22 cellular contexts compared by ENCODE assay signal in the genomic region with DNA sequence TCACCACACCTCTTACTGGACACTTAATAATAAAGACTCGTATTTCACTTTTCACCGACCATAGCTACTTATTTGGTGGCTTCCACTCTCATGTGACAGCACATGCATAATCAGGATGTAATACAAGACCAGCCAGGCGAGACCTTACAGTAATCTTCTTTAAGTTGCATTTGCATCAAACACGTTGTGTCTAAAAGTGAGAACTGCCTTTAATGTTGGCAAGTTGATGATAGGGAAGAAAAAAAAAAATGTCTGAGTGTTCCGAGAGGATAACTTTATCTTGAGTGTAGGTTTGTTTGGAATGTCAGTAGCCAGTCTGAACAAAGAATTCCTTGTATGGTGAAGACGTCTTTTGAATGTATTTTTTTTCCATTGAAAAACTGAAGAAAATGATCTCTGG.
A peak's percentile ranks its signal among the peaks of the same experiment; 100 is the strongest.
DNase-seq lines count a peak whose midpoint lies in the region; ATAC-seq, FAIRE-seq and TF ChIP-seq lines count a peak whose summit lies in the region.
"Had no signal": no experiment of that assay in that cellular context is flagged by ENCODE, and none has a peak within 500 bp of the region (broad histone marks: within the 10 kb centered on the region; RNA-seq: fewer than 3 reads in every experiment).

No MANE protein-coding gene starts in this region.

- H3K27me3 ChIP-seq in cardiac muscle cell, result no peaks in the 10 kb centered on the region
- H3K27me3 ChIP-seq in astrocyte (ENCODE audit: insufficient read depth, low read length), result no peaks in the 10 kb centered on the region
- no peaks in the 10 kb centered on the region for H3K27me3 ChIP-seq in tibial nerve
- H3K27me3 ChIP-seq: BE2C, colonic mucosa, left lung, neutrophil, upper lobe of right lung had no signal

- peak overlapping the region; percentile 5 for H3K4me2 ChIP-seq in astrocyte (ENCODE audit: low read length)
- H3K4me2 ChIP-seq: GM23338 had no signal

- ATAC-seq in Right ventricle myocardium inferior (no peak), memory B cell (ENCODE audit: low read depth) (peak; percentile 52), GM18502 (IDR thresholded peaks at IDR 0.05; ENCODE audit: poor library complexity, unreplicated experiment) (no peak)
- ATAC-seq: GM23338, upper lobe of right lung had no signal

- H3K79me2 ChIP-seq in astrocyte (ENCODE audit: insufficient read depth, low read length), result no peaks in the 10 kb centered on the region

- no peaks in the 10 kb centered on the region for H3K27me3 Mint-ChIP-seq in astrocyte (ENCODE audit: low read depth, unreplicated experiment)
- H3K27me3 Mint-ChIP-seq in memory B cell, result peaks cover 1% of the 10 kb centered on the region
- H3K27me3 Mint-ChIP-seq: activated naive CD8-positive, alpha-beta T cell treated with anti-CD3 and anti-CD28 coated beads for 36 hours; brain had no signal

- H3K27ac Mint-ChIP-seq in astrocyte (ENCODE audit: unreplicated experiment) (peak overlapping the region; percentile 95), memory B cell (no peak overlapping the region)
- H3K27ac Mint-ChIP-seq: activated naive CD8-positive, alpha-beta T cell treated with anti-CD3 and anti-CD28 coated beads for 36 hours; activated T-helper 1 cell treated with anti-CD3 and anti-CD28 coated beads, Interleukin-12 subunit alpha, Interleukin-12 subunit beta, Interleukin-2, Interleukin-4 antibody, amounts not matched to agents 30 ng/mL and 10 ng/mL and 1 ng/mL, durations not matched to agents 14 hours and 24 hours and 36 hours; GM23338 had no signal

- peak overlapping the region; percentile 96 for H3K27ac ChIP-seq in cardiac muscle cell
- H3K27ac ChIP-seq in astrocyte (ENCODE audit: low read depth, low read length), result peak overlapping the region; percentile 50
- H3K27ac ChIP-seq in tibial nerve, result peak overlapping the region in 1 of 4 donors; percentile 10
- H3K27ac ChIP-seq: colonic mucosa, left lung, neutrophil, RWPE1, upper lobe of right lung had no signal

- TF ChIP-seq POLR2A in tibial nerve (IDR thresholded peaks at IDR 0.05), result no peak

- no peak for TF ChIP-seq EP300 in tibial nerve (IDR thresholded peaks at IDR 0.05)

- H3K4me1 Mint-ChIP-seq in astrocyte (ENCODE audit: low read depth, unreplicated experiment), result peaks cover 25% of the 10 kb centered on the region
- peaks cover 4% of the 10 kb centered on the region for H3K4me1 Mint-ChIP-seq in memory B cell
- H3K4me1 Mint-ChIP-seq: activated naive CD8-positive, alpha-beta T cell treated with anti-CD3 and anti-CD28 coated beads for 36 hours had no signal

- H3K9me3 Mint-ChIP-seq in astrocyte (ENCODE audit: unreplicated experiment), result peaks cover 3% of the 10 kb centered on the region
- peaks cover 5% of the 10 kb centered on the region for H3K9me3 Mint-ChIP-seq in memory B cell
- H3K9me3 Mint-ChIP-seq: activated T-helper 1 cell treated with anti-CD3 and anti-CD28 coated beads, Interleukin-12 subunit alpha, Interleukin-12 subunit beta, Interleukin-2, Interleukin-4 antibody, amounts not matched to agents 30 ng/mL and 10 ng/mL and 1 ng/mL, durations not matched to agents 14 hours and 24 hours and 36 hours; brain; GM23338 had no signal

- H3K4me3 Mint-ChIP-seq in astrocyte (ENCODE audit: unreplicated experiment), result no peak overlapping the region
- H3K4me3 Mint-ChIP-seq in memory B cell, result no peak overlapping the region
- H3K4me3 Mint-ChIP-seq: activated naive CD8-positive, alpha-beta T cell treated with anti-CD3 and anti-CD28 coated beads for 36 hours; activated T-helper 1 cell treated with anti-CD3 and anti-CD28 coated beads, Interleukin-12 subunit alpha, Interleukin-12 subunit beta, Interleukin-2, Interleukin-4 antibody, amounts not matched to agents 30 ng/mL and 10 ng/mL and 1 ng/mL, durations not matched to agents 14 hours and 24 hours and 36 hours; brain; GM23338 had no signal

- no peaks in the 10 kb centered on the region for H3K36me3 Mint-ChIP-seq in astrocyte (ENCODE audit: low read depth, unreplicated experiment)
- H3K36me3 Mint-ChIP-seq in memory B cell, result no peaks in the 10 kb centered on the region
- H3K36me3 Mint-ChIP-seq: activated naive CD8-positive, alpha-beta T cell treated with anti-CD3 and anti-CD28 coated beads for 36 hours; brain had no signal

- H3K4me1 ChIP-seq in cardiac muscle cell (ENCODE audit: low read depth) (peaks cover 40% of the 10 kb centered on the region), astrocyte (ENCODE audit: insufficient read depth, low read length) (no peaks in the 10 kb centered on the region), tibial nerve (peaks cover 0 to 11% (median 2%) of the 10 kb centered on the region in 4 donors)
- H3K4me1 ChIP-seq: colonic mucosa, upper lobe of right lung had no signal

- H3K9ac ChIP-seq in astrocyte (ENCODE audit: low read length), result no peak overlapping the region

- TF ChIP-seq CTCF in cardiac muscle cell (IDR thresholded peaks at IDR 0.05; ENCODE audit: low read depth, low read length) (no peak), astrocyte (IDR thresholded peaks at IDR 0.05; ENCODE audit: insufficient read depth, low read depth, low read length) (no peak), tibial nerve (IDR thresholded peaks at IDR 0.05) (no peak)

- H4K20me1 ChIP-seq in astrocyte (ENCODE audit: insufficient read depth, low read length), result no peaks in the 10 kb centered on the region

- FAIRE-seq in astrocyte (lab: Jason Lieb, UNC), result no peak
- FAIRE-seq: GM19239 had no signal

- H3K9me3 ChIP-seq in cardiac muscle cell (ENCODE audit: low read depth), result no peaks in the 10 kb centered on the region
- no peaks in the 10 kb centered on the region for H3K9me3 ChIP-seq in astrocyte (ENCODE audit: insufficient read depth, low read depth, low read length)
- H3K9me3 ChIP-seq in tibial nerve, result no peaks in the 10 kb centered on the region
- H3K9me3 ChIP-seq: BE2C, colonic mucosa, left lung, neutrophil, upper lobe of right lung had no signal

- H3K36me3 ChIP-seq in cardiac muscle cell, result no peaks in the 10 kb centered on the region
- H3K36me3 ChIP-seq in astrocyte (ENCODE audit: insufficient read depth, low read length), result no peaks in the 10 kb centered on the region
- no peaks in the 10 kb centered on the region for H3K36me3 ChIP-seq in tibial nerve
- H3K36me3 ChIP-seq: BE2C, colonic mucosa, left lung, neutrophil, upper lobe of right lung had no signal

- DNase-seq in cardiac muscle cell (ENCODE audit: low read depth in 1 of 2, low spot score in 1 of 2), result peak; percentile 81 to 85
- DNase-seq in Right ventricle myocardium inferior (ENCODE audit: missing footprints), result no peak
- DNase-seq in astrocyte (ENCODE audit: low read depth), result peak; percentile 83
- DNase-seq in memory B cell (ENCODE audit: low spot score in 2 of 2), result no peak
- DNase-seq in tibial nerve (ENCODE audit: low spot score in 2 of 2), result no peak
- no peak for DNase-seq in activated CD4-positive, alpha-beta T cell treated with anti-CD3 and anti-CD28 coated beads for 4 hours
- no peak for DNase-seq in KG1 (lab: John Stamatoyannopoulos, UW)
- DNase-seq: activated naive CD8-positive, alpha-beta T cell treated with anti-CD3 and anti-CD28 coated beads for 36 hours; colonic mucosa; COR-L47; head of caudate nucleus; left lung; NCI-H187 treated with DMSO at 0.1 percent for 48 hours; upper lobe of right lung had no signal

- no peak overlapping the region for H2AFZ ChIP-seq in astrocyte (ENCODE audit: low read depth, low read length)
- H2AFZ ChIP-seq: GM23338 had no signal

- WGBS in tibial nerve, 2 donors, result 34 to 42% methylated on average over 6 of the region's 6 CpGs

- no peak overlapping the region for H3K4me3 ChIP-seq in cardiac muscle cell
- no peak overlapping the region for H3K4me3 ChIP-seq in astrocyte (ENCODE audit: insufficient read depth, low read depth, low read length)
- no peak overlapping the region for H3K4me3 ChIP-seq in tibial nerve
- H3K4me3 ChIP-seq: colonic mucosa, GM23338, left lung, upper lobe of right lung had no signal

- intact Hi-C loops in Right ventricle myocardium inferior (cut with DNase I), result no loop called here

Comparison
In these comparisons a context has a peak if more than half of its experiments do, and no peak if none do; other contexts are left out.
1. DNase-seq: peak in cardiac muscle cell (2 of 2) and astrocyte (single experiment); none in Right ventricle myocardium inferior (single experiment), memory B cell (0 of 2), tibial nerve (0 of 2), activated CD4-positive, alpha-beta T cell treated with anti-CD3 and anti-CD28 coated beads for 4 hours (0 of 2) and KG1 (single experiment).